In genomic region chr3:181336597-181336996, GRCh38 we compare ENCODE assay signal across 27 cellular contexts.
"Had no signal": no experiment of that assay in that cellular context is flagged by ENCODE, and none has a peak within 500 bp of the region (broad histone marks: within the 10 kb centered on the region; RNA-seq: fewer than 3 reads in every experiment).

No MANE protein-coding gene starts in this region.

- H3K27me3 Mint-ChIP-seq: natural killer cell treated with Interleukin-12 subunit alpha and Interleukin-12 subunit beta and Interleukin-15 and Interleukin-18, amount 100 ng/mL, for 72 hours; stimulated activated naive B cell treated with anti-CD40 and anti-IgM and Interleukin-4, amounts not matched to agents 10 μg/mL and 1 μg/mL and 100 μg/mL, for 72 hours had no signal

- H3K36me3 Mint-ChIP-seq: naive thymus-derived CD4-positive, alpha-beta T cell; natural killer cell treated with Interleukin-12 subunit alpha and Interleukin-12 subunit beta and Interleukin-15 and Interleukin-18, amount 100 ng/mL, for 72 hours; stimulated activated naive B cell treated with anti-CD40 and anti-IgM and Interleukin-4, amounts not matched to agents 10 μg/mL and 1 μg/mL and 100 μg/mL, for 72 hours had no signal

- H3K9me3 Mint-ChIP-seq: naive thymus-derived CD4-positive, alpha-beta T cell; natural killer cell treated with Interleukin-12 subunit alpha and Interleukin-12 subunit beta and Interleukin-15 and Interleukin-18, amount 100 ng/mL, for 72 hours; stimulated activated naive B cell treated with anti-CD40 and anti-IgM and Interleukin-4, amounts not matched to agents 10 μg/mL and 1 μg/mL and 100 μg/mL, for 72 hours had no signal

- H3K4me3 ChIP-seq: lung, mucosa of descending colon, pancreas, prostate gland, right lobe of liver, skin epidermis, stomach, testis, tibial artery, upper lobe of right lung had no signal

- H3K4me3 Mint-ChIP-seq: naive thymus-derived CD4-positive, alpha-beta T cell; natural killer cell treated with Interleukin-12 subunit alpha and Interleukin-12 subunit beta and Interleukin-15 and Interleukin-18, amount 100 ng/mL, for 72 hours; stimulated activated naive B cell treated with anti-CD40 and anti-IgM and Interleukin-4, amounts not matched to agents 10 μg/mL and 1 μg/mL and 100 μg/mL, for 72 hours had no signal

- H3K27me3 ChIP-seq: pancreas, right lobe of liver, stomach, testis, tibial artery, upper lobe of right lung had no signal

- ATAC-seq: left cardiac atrium; left lobe of liver; mucosa of descending colon; naive thymus-derived CD4-positive, alpha-beta T cell; natural killer cell treated with Interleukin-12 subunit alpha and Interleukin-12 subunit beta and Interleukin-15 and Interleukin-18, amount 100 ng/mL, for 72 hours; pancreas; right lobe of liver; stimulated activated naive B cell treated with anti-CD40 and anti-IgM and Interleukin-4, amounts not matched to agents 10 μg/mL and 1 μg/mL and 100 μg/mL, for 72 hours; stimulated activated naive CD8-positive, alpha-beta T cell treated with anti-CD3 and anti-CD28 coated beads, Interleukin-15, Interleukin-2, amounts not matched to agents 100 U/mL and 50 U/mL, for 24 hours; upper lobe of right lung had no signal

- H3K27ac Mint-ChIP-seq: naive thymus-derived CD4-positive, alpha-beta T cell; natural killer cell treated with Interleukin-12 subunit alpha and Interleukin-12 subunit beta and Interleukin-15 and Interleukin-18, amount 100 ng/mL, for 72 hours; stimulated activated naive B cell treated with anti-CD40 and anti-IgM and Interleukin-4, amounts not matched to agents 10 μg/mL and 1 μg/mL and 100 μg/mL, for 72 hours had no signal

- H3K36me3 ChIP-seq: pancreas, prostate gland, right lobe of liver, stomach, tibial artery, upper lobe of right lung had no signal

- H3K9me3 ChIP-seq: mucosa of descending colon, pancreas, prostate gland, right lobe of liver, stomach, testis, tibial artery, upper lobe of right lung had no signal

- DNase-seq: hippocampal formation; kidney glomerular epithelial cell; left cardiac atrium; midbrain; mucosa of descending colon; naive thymus-derived CD4-positive, alpha-beta T cell; nucleus accumbens; pancreas; posterior cingulate gyrus; retina; right lobe of liver; stimulated activated CD4-positive, alpha-beta T cell treated with anti-CD3 and anti-CD28 coated beads, Interleukin-12 subunit alpha, Interleukin-12 subunit beta, amount 100 ng/mL, for 4 hours; stimulated activated CD4-positive, alpha-beta T cell treated with anti-CD3 and anti-CD28 coated beads, Interleukin-15, amount 100 ng/mL, for 24 hours; stimulated activated CD4-positive, alpha-beta T cell treated with anti-CD3 and anti-CD28 coated beads, Interleukin-2, amount 100 ng/mL, for 24 hours; stimulated activated CD4-positive, alpha-beta T cell treated with anti-CD3 and anti-CD28 coated beads, Interleukin-4, amount 100 ng/mL, for 1 hour; stimulated activated naive B cell treated with anti-CD40 and anti-IgM and Interleukin-4, amounts not matched to agents 10 μg/mL and 1 μg/mL and 100 μg/mL, for 72 hours; stimulated activated naive CD8-positive, alpha-beta T cell treated with anti-CD3 and anti-CD28 coated beads, Interleukin-15, Interleukin-2, amounts not matched to agents 100 U/mL and 50 U/mL, for 24 hours; stomach; testis; tibial artery; trophoblast cell; upper lobe of right lung had no signal

- H3K27ac ChIP-seq: pancreas, prostate gland, right lobe of liver, skin epidermis, stomach, testis, tibial artery, upper lobe of right lung had no signal

- H3K4me1 ChIP-seq: pancreas, prostate gland, right lobe of liver, testis, tibial artery, upper lobe of right lung had no signal

- H3K4me1 Mint-ChIP-seq: naive thymus-derived CD4-positive, alpha-beta T cell; stimulated activated naive B cell treated with anti-CD40 and anti-IgM and Interleukin-4, amounts not matched to agents 10 μg/mL and 1 μg/mL and 100 μg/mL, for 72 hours had no signal
